In the genomic region with DNA sequence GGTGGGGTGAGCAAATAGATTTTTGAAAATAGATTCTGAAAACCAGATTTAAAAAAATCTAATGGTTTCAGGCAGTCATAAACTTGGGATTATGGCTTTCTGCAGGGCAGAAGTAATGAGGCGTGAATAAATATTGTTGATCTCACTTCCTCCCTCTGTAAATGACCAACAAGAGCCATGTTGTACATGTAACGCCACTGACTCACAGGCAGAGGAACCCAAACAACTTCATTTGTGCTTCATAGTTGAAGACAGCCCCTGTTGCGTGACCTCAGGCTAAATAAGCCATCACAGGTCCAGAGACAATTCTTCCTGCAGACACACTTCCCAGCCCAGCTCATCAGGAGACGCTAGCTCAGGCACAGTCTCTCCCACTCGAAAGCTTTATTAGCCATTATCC, we compare ENCODE assay signal across 22 cellular contexts. TPM values are rescaled to one million over a fixed set of nuclear protein-coding genes. Genes with fewer than 3 reads are reported as not detected.
DNase-seq lines count a peak whose midpoint lies in the region; ATAC-seq and TF ChIP-seq lines count a peak whose summit lies in the region.
"Had no signal": no experiment of that assay in that cellular context is flagged by ENCODE, and none has a peak within 500 bp of the region (broad histone marks: within the 10 kb centered on the region; RNA-seq: fewer than 3 reads in every experiment).

No MANE protein-coding gene starts in this region.

- BruUV-seq in A673 (replicated peaks; lab: Mats Ljungman, UMichigan) = no TSS peak

- TF ChIP-seq CTCF in A673 (conservative IDR thresholded peaks at IDR 0.05; ENCODE audit: low read depth, low read length) (no peak), GM13977 (IDR thresholded peaks at IDR 0.05; ENCODE audit: extremely low read depth, insufficient read depth, missing control alignments) (no peak), WERI-Rb-1 (IDR thresholded peaks at IDR 0.05; ENCODE audit: low read depth, low read length) (no peak)

- H3K9me3 ChIP-seq in A673 (ENCODE audit: low read depth, low read length, poor library complexity, severe bottlenecking) (no peaks in the 10 kb centered on the region), WERI-Rb-1 (ENCODE audit: severe bottlenecking) (no peaks in the 10 kb centered on the region)
- H3K9me3 ChIP-seq: mucosa of descending colon, right lobe of liver, uterus had no signal

- H3K27me3 Mint-ChIP-seq in activated CD4-positive, alpha-beta memory T cell treated with anti-CD3 and anti-CD28 coated beads, Interleukin-2, amount 10 ng/mL, durations not matched to agents 7 days and 5 days = no peaks in the 10 kb centered on the region

- H3K27ac ChIP-seq in A673 (ENCODE audit: low read depth, low read length, poor library complexity, severe bottlenecking) (no peak overlapping the region), WERI-Rb-1 (no peak overlapping the region)
- H3K27ac ChIP-seq: right lobe of liver, uterus, VCaP had no signal

- no peak overlapping the region for H3K4me3 ChIP-seq in A673 (ENCODE audit: low read depth, low read length, poor library complexity, severe bottlenecking)
- H3K4me3 ChIP-seq in WERI-Rb-1 (ENCODE audit: low read depth, low read length) = no peak overlapping the region
- H3K4me3 ChIP-seq: mucosa of descending colon, right lobe of liver, uterus had no signal

- no peak overlapping the region for H3K4me3 Mint-ChIP-seq in activated CD4-positive, alpha-beta memory T cell treated with anti-CD3 and anti-CD28 coated beads, Interleukin-2, amount 10 ng/mL, durations not matched to agents 7 days and 5 days
- H3K4me3 Mint-ChIP-seq: endodermal cell, HFFc6 had no signal

- in situ Hi-C loops in GM13977 (cut with MboI; ENCODE audit: low pct_unique_long_range_greater_than_20kb, low sequenced_read_pairs, unreplicated experiment) = no loop called here

- intact Hi-C loops in A673 (cut with micrococcal nuclease; ENCODE audit: unreplicated experiment) = no loop called here
- intact Hi-C loops in left cardiac atrium (cut with DNase I) = no loop called here

- peaks cover 11% of the 10 kb centered on the region for H3K4me1 ChIP-seq in A673 (ENCODE audit: insufficient read depth, low read length, poor library complexity, severe bottlenecking)
- H3K4me1 ChIP-seq: right lobe of liver, uterus had no signal

- no peak overlapping the region for H3K27ac Mint-ChIP-seq in activated CD4-positive, alpha-beta memory T cell treated with anti-CD3 and anti-CD28 coated beads, Interleukin-2, amount 10 ng/mL, durations not matched to agents 7 days and 5 days
- H3K27ac Mint-ChIP-seq: endodermal cell, HFFc6 had no signal

- peak; percentile 64 for DNase-seq in A673 (ENCODE audit: low spot score)
- DNase-seq in GM13977 (ENCODE audit: low spot score) = peak; percentile 23
- DNase-seq in M059J (ENCODE audit: low read depth) = peak; percentile 77
- DNase-seq in astrocyte of the hippocampus (ENCODE audit: low read depth, low spot score) = peak; percentile 11
- no peak for DNase-seq in left cardiac atrium
- DNase-seq in activated CD4-positive, alpha-beta memory T cell treated with anti-CD3 and anti-CD28 coated beads, Interleukin-2, amount 10 ng/mL, durations not matched to agents 7 days and 5 days = no peak
- DNase-seq in WERI-Rb-1 = no peak
- DNase-seq in T-helper 1 cell = no peak
- DNase-seq: activated CD8-positive, alpha-beta memory T cell treated with anti-CD3 and anti-CD28 coated beads for 24 hours; cerebellar nuclear complex; endodermal cell; HFFc6; mucosa of descending colon; NCI-H1436 treated with DMSO at 0.1 percent for 48 hours; NCI-H226; occipital lobe; right lobe of liver; uterus had no signal

- H3K36me3 Mint-ChIP-seq in activated CD4-positive, alpha-beta memory T cell treated with anti-CD3 and anti-CD28 coated beads, Interleukin-2, amount 10 ng/mL, durations not matched to agents 7 days and 5 days (ENCODE audit: low read depth) = no peaks in the 10 kb centered on the region

- H3K4me1 Mint-ChIP-seq in activated CD4-positive, alpha-beta memory T cell treated with anti-CD3 and anti-CD28 coated beads, Interleukin-2, amount 10 ng/mL, durations not matched to agents 7 days and 5 days = no peaks in the 10 kb centered on the region
- H3K4me1 Mint-ChIP-seq: endodermal cell had no signal

- H3K36me3 ChIP-seq in A673 (ENCODE audit: insufficient read depth, low read length, poor library complexity, severe bottlenecking) = no peaks in the 10 kb centered on the region
- H3K36me3 ChIP-seq in WERI-Rb-1 = no peaks in the 10 kb centered on the region
- H3K36me3 ChIP-seq: right lobe of liver, uterus had no signal

- CTCF ChIA-PET in A673 (lab: Charles Lee) = no interaction called here
- CTCF ChIA-PET in activated CD4-positive, alpha-beta memory T cell treated with anti-CD3 and anti-CD28 coated beads, Interleukin-2, amount 10 ng/mL, durations not matched to agents 7 days and 5 days (lab: Charles Lee) = no interaction called here

- ATAC-seq in left cardiac atrium = no peak
- ATAC-seq: left lobe of liver, mucosa of descending colon, right lobe of liver, SK-N-SH treated with all-trans-retinoic acid at 6 μM for 48 hours had no signal

- H3K27me3 ChIP-seq in A673 (replicated peaks; ENCODE audit: insufficient read depth, low read depth, low read length, poor library complexity) (no peaks in the 10 kb centered on the region), WERI-Rb-1 (ENCODE audit: insufficient read depth, low read depth, severe bottlenecking) (no peaks in the 10 kb centered on the region)
- H3K27me3 ChIP-seq: right lobe of liver, uterus had no signal

- H3K9me3 Mint-ChIP-seq in activated CD4-positive, alpha-beta memory T cell treated with anti-CD3 and anti-CD28 coated beads, Interleukin-2, amount 10 ng/mL, durations not matched to agents 7 days and 5 days = no peaks in the 10 kb centered on the region

- POLR2A ChIA-PET in A673 (lab: Charles Lee; ENCODE audit: low non-redundant PET) = no interaction called here
- POLR2A ChIA-PET in activated CD4-positive, alpha-beta memory T cell treated with anti-CD3 and anti-CD28 coated beads, Interleukin-2, amount 10 ng/mL, durations not matched to agents 7 days and 5 days (lab: Charles Lee) = no interaction called here

RNA-seq across cellular contexts. Expression of a gene that starts 59.1 kb away (rescaled TPM):
- total RNA-seq in A673 (2021) (not detected in 2 replicates), left cardiac atrium (100 to 1,000 TPM; 122 to 371 TPM)
- total RNA-seq in M059J (2014; rRNA removed; shearing (Covaris generic)) = not detected in 2 replicates
- not detected for total RNA-seq in activated CD4-positive, alpha-beta memory T cell treated with anti-CD3 and anti-CD28 coated beads, Interleukin-2, amount 10 ng/mL, durations not matched to agents 7 days and 5 days
- total RNA-seq: G401 had no signal

Comparison
In these comparisons a context has a peak if more than half of its experiments do, and no peak if none do; other contexts are left out.
1. DNase-seq: peak in A673 (single experiment), GM13977 (single experiment), M059J (single experiment) and astrocyte of the hippocampus (single experiment); none in left cardiac atrium (single experiment), activated CD4-positive, alpha-beta memory T cell treated with anti-CD3 and anti-CD28 coated beads, Interleukin-2, amount 10 ng/mL, durations not matched to agents 7 days and 5 days (single experiment), WERI-Rb-1 (single experiment) and T-helper 1 cell (0 of 5).
2. RNA of a gene that starts 59.1 kb away (total RNA-seq): 122 to 371 TPM in left cardiac atrium; not detected in A673, not detected in M059J and not detected in activated CD4-positive, alpha-beta memory T cell treated with anti-CD3 and anti-CD28 coated beads, Interleukin-2, amount 10 ng/mL, durations not matched to agents 7 days and 5 days; every median in the first group is over 100 times any median in the second.